22 cellular contexts compared by ENCODE assay signal in the genomic region with DNA sequence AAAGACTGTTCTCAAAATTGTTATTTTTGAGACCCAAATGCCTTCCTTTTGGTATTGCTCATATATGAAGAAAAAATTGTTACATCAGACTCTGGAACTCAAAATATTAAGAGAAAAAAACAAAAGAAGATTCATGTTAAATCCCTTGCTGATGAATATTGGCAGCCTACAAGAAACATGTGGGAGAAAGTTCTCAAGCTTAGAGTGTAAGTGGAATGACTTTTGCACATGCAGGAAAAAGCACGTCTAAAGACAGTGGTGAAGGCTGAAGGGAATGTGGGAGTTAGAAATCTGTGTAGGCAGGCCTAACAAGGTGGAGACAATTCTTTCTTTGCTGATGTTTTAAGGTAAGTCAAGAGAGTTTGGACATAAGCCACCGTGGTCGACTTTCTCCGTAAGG.
"Had no signal": no experiment of that assay in that cellular context is flagged by ENCODE, and none has a peak within 500 bp of the region (broad histone marks: within the 10 kb centered on the region; RNA-seq: fewer than 3 reads in every experiment).

No MANE protein-coding gene starts in this region.

- H3K4me3 ChIP-seq: coronary artery, mucosa of descending colon, pancreas, right atrium auricular region, skin epidermis, spleen, thoracic aorta, tibial nerve, upper lobe of left lung, vagina had no signal

- DNase-seq: dermis blood vessel endothelial cell; effector memory CD4-positive, alpha-beta T cell; erythroblast; mesenchymal stem cell; mucosa of descending colon; naive B cell; pancreas; spleen; stimulated activated CD4-positive, alpha-beta T cell treated with anti-CD3 and anti-CD28 coated beads, Interleukin-4, amount 100 ng/mL, for 4 hours; stimulated activated naive CD8-positive, alpha-beta T cell treated with anti-CD3 and anti-CD28 coated beads, Interleukin-15, Interleukin-2, amounts not matched to agents 100 U/mL and 50 U/mL, for 24 hours; upper lobe of left lung had no signal

- H3K27ac ChIP-seq: coronary artery, foreskin keratinocyte, neutrophil, pancreas, right atrium auricular region, skin epidermis, spleen, thoracic aorta, tibial nerve, upper lobe of left lung, vagina had no signal

- H3K27me3 ChIP-seq: neutrophil, pancreas, right atrium auricular region, spleen, tibial nerve, upper lobe of left lung, vagina had no signal

- H3K4me1 ChIP-seq: foreskin keratinocyte, pancreas, right atrium auricular region, spleen, upper lobe of left lung, vagina had no signal

- H3K9me3 ChIP-seq: mucosa of descending colon, neutrophil, pancreas, right atrium auricular region, spleen, thoracic aorta, tibial nerve, upper lobe of left lung, vagina had no signal

- ATAC-seq: foreskin keratinocyte; left lobe of liver; mucosa of descending colon; natural killer cell treated with Interleukin-12 subunit alpha and Interleukin-12 subunit beta and Interleukin-15 and Interleukin-18, amount 100 ng/mL, for 72 hours; pancreas; stimulated activated memory B cell treated with anti-CD40 and anti-IgM and Interleukin-4, amounts not matched to agents 10 μg/mL and 1 μg/mL and 100 μg/mL, for 72 hours; stimulated activated naive CD8-positive, alpha-beta T cell treated with anti-CD3 and anti-CD28 coated beads, Interleukin-15, Interleukin-2, amounts not matched to agents 100 U/mL and 50 U/mL, for 24 hours had no signal

- H3K36me3 ChIP-seq: neutrophil, pancreas, right atrium auricular region, spleen, thoracic aorta, tibial nerve, upper lobe of left lung, vagina had no signal
